ENCODE assay signal across 8 cellular contexts in the genomic region with DNA sequence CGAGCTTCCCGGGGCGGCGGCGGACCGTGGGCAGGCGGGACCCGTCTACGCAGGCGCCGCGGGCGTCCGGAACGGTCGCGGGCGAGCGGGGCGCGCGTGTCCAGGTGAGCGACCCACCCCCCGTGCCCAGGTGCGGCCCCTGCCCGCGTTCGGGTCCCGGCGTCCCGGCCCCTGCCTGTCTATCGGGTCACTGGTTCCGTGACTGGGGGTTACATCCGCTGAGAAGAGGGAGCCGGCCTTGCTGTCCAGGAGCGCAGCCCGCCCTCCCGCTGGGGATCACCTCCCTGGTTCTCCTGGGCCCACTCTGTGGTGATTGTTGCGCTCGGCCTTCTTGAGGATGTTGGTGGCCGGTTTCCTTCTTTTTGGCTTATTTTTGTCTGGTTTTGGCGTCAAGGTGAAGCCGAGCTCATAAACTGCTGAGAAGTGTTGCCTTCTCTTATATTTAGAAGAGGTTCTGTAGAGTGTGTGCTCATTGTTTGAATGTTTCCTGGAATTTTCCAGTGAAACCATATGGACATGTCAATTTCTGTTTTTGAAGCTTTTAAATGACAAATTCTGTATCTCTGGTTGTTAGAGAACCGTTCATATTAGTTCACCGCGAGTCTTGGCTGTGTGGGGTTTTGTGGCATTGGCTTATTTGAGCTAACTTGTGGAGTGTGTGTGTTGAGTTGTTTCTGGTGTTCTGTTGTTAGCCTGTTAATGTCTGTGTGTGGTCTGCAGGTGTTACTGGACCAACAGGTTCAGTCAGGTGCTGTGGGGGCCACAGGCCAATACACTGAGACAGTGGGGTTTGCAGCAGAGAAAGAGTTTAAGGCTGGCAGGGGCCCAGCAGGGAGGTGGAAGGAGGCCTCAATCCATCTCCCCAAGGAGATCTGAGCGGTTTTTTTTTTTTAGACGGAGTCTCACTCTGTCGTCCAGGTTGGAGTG. TPM values are rescaled to one million over a fixed set of nuclear protein-coding genes. Genes with fewer than 3 reads are reported as not detected.
DNase-seq lines count a peak whose midpoint lies in the region; ATAC-seq and TF ChIP-seq lines count a peak whose summit lies in the region.

No MANE protein-coding gene starts in this region.

- no peak for TF ChIP-seq EP300 in tibial nerve (IDR thresholded peaks at IDR 0.05)

- peak overlapping the region; percentile 84 for H3K4me2 ChIP-seq in OCI-LY3 (ENCODE audit: low read length)

- peak in 3 of 4 experiments; percentile 7 to 13 (median 9) for DNase-seq in stimulated activated CD4-positive, alpha-beta T cell treated with anti-CD3 and anti-CD28 coated beads, Interleukin-1b, Interleukin-23, amount 100 ng/mL, for 24 hours (ENCODE audit: low read depth in 4 of 4, low spot score in 1 of 4)
- no peak for DNase-seq in stimulated activated CD4-positive, alpha-beta T cell treated with anti-CD3 and anti-CD28 coated beads, Interleukin-4, amount 100 ng/mL, for 1 hour
- DNase-seq in choroid plexus epithelial cell (ENCODE audit: low read depth) (peak; percentile 7), right lobe of liver (no peak), tibial nerve (ENCODE audit: low spot score in 2 of 2) (no peak)

- H3K27me3 ChIP-seq in OCI-LY3 (ENCODE audit: low read depth, low read length) (no peaks in the 10 kb centered on the region), right lobe of liver (no peaks in the 10 kb centered on the region), tibial nerve (peaks cover 0 to 8% of the 10 kb centered on the region in 2 donors)

- WGBS in right lobe of liver (ENCODE audit: insufficient coverage, low coverage, low lambda C conversion rate, missing lambda C conversion rate): 34% methylated on average over 9 of the region's 49 CpGs
- WGBS in tibial nerve, 2 donors: 37 to 51% methylated on average over 12 to 16 of the region's 49 CpGs

- H4K20me1 ChIP-seq in OCI-LY3 (ENCODE audit: insufficient read depth, low read length): no peaks in the 10 kb centered on the region

- intact Hi-C loops in right lobe of liver (cut with DNase I): no loop called here

- TF ChIP-seq POLR2A in right lobe of liver (IDR thresholded peaks at IDR 0.05) (no peak), tibial nerve (IDR thresholded peaks at IDR 0.05) (no peak)

- H3K27ac ChIP-seq in OCI-LY3 (ENCODE audit: low read length) (no peak overlapping the region), right lobe of liver (no peak overlapping the region), tibial nerve (peak overlapping the region in 2 of 4 donors; percentile 22 to 87)

- H3K9ac ChIP-seq in OCI-LY3 (ENCODE audit: low read length): peak overlapping the region; percentile 68

- peaks cover 8% of the 10 kb centered on the region; the same call in 1 of the 2 replicates for H3K9me3 ChIP-seq in OCI-LY3 (ENCODE audit: insufficient read depth, low read length)
- H3K9me3 ChIP-seq in right lobe of liver: no peaks in the 10 kb centered on the region
- no peaks in the 10 kb centered on the region for H3K9me3 ChIP-seq in tibial nerve

- ATAC-seq in HG02870 (IDR thresholded peaks at IDR 0.05; ENCODE audit: unreplicated experiment) (peak; percentile 26), right lobe of liver (peak; percentile 4 to 36 (median 20)), GM18870 (IDR thresholded peaks at IDR 0.05; ENCODE audit: unreplicated experiment) (no peak)

- peaks cover 27% of the 10 kb centered on the region for H3K36me3 ChIP-seq in OCI-LY3 (replicated peaks; ENCODE audit: low read depth, low read length)
- no peaks in the 10 kb centered on the region for H3K36me3 ChIP-seq in right lobe of liver
- H3K36me3 ChIP-seq in tibial nerve: peaks cover 0 to 4% (median 0%) of the 10 kb centered on the region in 3 donors

- H3K79me2 ChIP-seq in OCI-LY3 (ENCODE audit: low read length): peaks cover 52% of the 10 kb centered on the region

- TF ChIP-seq CTCF in OCI-LY3 (IDR thresholded peaks at IDR 0.05; ENCODE audit: low read depth, low read length): no peak
- TF ChIP-seq CTCF in choroid plexus epithelial cell (conservative IDR thresholded peaks at IDR 0.05; ENCODE audit: low read depth, low read length): no peak
- TF ChIP-seq CTCF in right lobe of liver (IDR thresholded peaks at IDR 0.05): no peak
- no peak for TF ChIP-seq CTCF in tibial nerve (IDR thresholded peaks at IDR 0.05)

- H2AFZ ChIP-seq in OCI-LY3 (ENCODE audit: low read depth, low read length): 0 out of 2 replicates have a peak overlapping the region, but pooled peaks have one; percentile 69

- H3K4me3 ChIP-seq in OCI-LY3 (ENCODE audit: low read length) (peak overlapping the region; percentile 91), choroid plexus epithelial cell (ENCODE audit: low read depth, low read length) (peak overlapping the region; percentile 83), right lobe of liver (peak overlapping the region; percentile 69 to 92 (median 83)), tibial nerve (peak overlapping the region; percentile 54 to 92 (median 55))

- H3K4me1 ChIP-seq in OCI-LY3 (ENCODE audit: low read length) (peaks cover 9% of the 10 kb centered on the region; the same call in 1 of the 2 replicates), right lobe of liver (peaks cover 0 to 6% (median 2%) of the 10 kb centered on the region in 4 donors), tibial nerve (peaks cover 0 to 25% (median 8%) of the 10 kb centered on the region in 4 donors)

RNA-seq across cellular contexts. Expression of a gene that starts 0.6 kb away (rescaled TPM):
- total RNA-seq in right lobe of liver (1 to 10 TPM; 3.4 to 6.0 (median 4.2) TPM), tibial nerve (1 to 10 TPM; 3.3 to 6.6 (median 5.0) TPM)

Comparison
In these comparisons a context has a peak if more than half of its experiments do, and no peak if none do; other contexts are left out.
1. DNase-seq: peak in stimulated activated CD4-positive, alpha-beta T cell treated with anti-CD3 and anti-CD28 coated beads, Interleukin-1b, Interleukin-23, amount 100 ng/mL, for 24 hours (3 of 4) and choroid plexus epithelial cell (single experiment); none in stimulated activated CD4-positive, alpha-beta T cell treated with anti-CD3 and anti-CD28 coated beads, Interleukin-4, amount 100 ng/mL, for 1 hour (single experiment), right lobe of liver (0 of 3) and tibial nerve (0 of 2).
2. Peak in every context shown above with its lines, with median percentiles within 50 percentile points of each other: H3K4me3 ChIP-seq.